Comparison of ENCODE assay signal across 8 cellular contexts in genomic region chr12:14403293-14403692, GRCh38. TPM values are rescaled to one million over a fixed set of nuclear protein-coding genes. Genes with fewer than 3 reads are reported as not detected.
A peak's percentile ranks its signal among the peaks of the same experiment; 100 is the strongest.
DNase-seq lines count a peak whose midpoint lies in the region; ATAC-seq and TF ChIP-seq lines count a peak whose summit lies in the region.

No MANE protein-coding gene starts in this region.

- in situ Hi-C loops in brain microvascular endothelial cell (cut with HindIII; ENCODE audit: low pct_ligation_motif_present, low sequenced_read_pairs): no loop called here

- H3K9me3 Mint-ChIP-seq in neural progenitor cell: peaks cover 50% of the 10 kb centered on the region

- no peak for TF ChIP-seq CTCF in GM12865 (IDR thresholded peaks at IDR 0.05; ENCODE audit: insufficient read depth, low read depth, low read length, missing control alignments)
- no peak for TF ChIP-seq CTCF in brain microvascular endothelial cell (IDR thresholded peaks at IDR 0.05; ENCODE audit: low read depth, low read length, missing control alignments)
- no peak for TF ChIP-seq CTCF in neural progenitor cell (IDR thresholded peaks at IDR 0.05)
- TF ChIP-seq CTCF in GM20000 (IDR thresholded peaks at IDR 0.05; ENCODE audit: extremely low read depth, missing control alignments): no peak

- no peaks in the 10 kb centered on the region for H3K27me3 ChIP-seq in brain microvascular endothelial cell (replicated peaks)
- H3K27me3 ChIP-seq in neural progenitor cell: no peaks in the 10 kb centered on the region

- H4K20me1 ChIP-seq in neural progenitor cell (ENCODE audit: low read depth): peaks cover 24% of the 10 kb centered on the region

- H3K4me3 ChIP-seq in GM12865 (ENCODE audit: low read depth, low read length) (peak overlapping the region; percentile 37; the same call in 1 of the 2 replicates), brain microvascular endothelial cell (ENCODE audit: low read depth, low read length) (no peak overlapping the region), neural progenitor cell (no peak overlapping the region)

- peak; percentile 23 for ATAC-seq in HG03432 (IDR thresholded peaks at IDR 0.05; ENCODE audit: unreplicated experiment)
- no peak for ATAC-seq in GM18519 (IDR thresholded peaks at IDR 0.05; ENCODE audit: low FRiP score, unreplicated experiment)

- H3K9me3 ChIP-seq in neural progenitor cell (ENCODE audit: low read depth): peaks cover 11% of the 10 kb centered on the region

- H3K4me3 Mint-ChIP-seq in neural progenitor cell: peak overlapping the region; percentile 74

- H3K9ac ChIP-seq in neural progenitor cell: no peak overlapping the region

- H3K79me2 ChIP-seq in neural progenitor cell (ENCODE audit: low read depth): peaks cover 100% of the 10 kb centered on the region

- H3K4me2 ChIP-seq in neural progenitor cell: peak overlapping the region; percentile 37

- peaks cover under 1% of the 10 kb centered on the region for H3F3A ChIP-seq in neural progenitor cell (ENCODE audit: low read depth)

- H3K4me1 ChIP-seq in neural progenitor cell: peaks cover 21% of the 10 kb centered on the region

- H3K36me3 ChIP-seq in brain microvascular endothelial cell (replicated peaks) (no peaks in the 10 kb centered on the region), neural progenitor cell (peaks cover 18% of the 10 kb centered on the region)

- H3K4me1 Mint-ChIP-seq in neural progenitor cell: peaks cover 27% of the 10 kb centered on the region

- peaks cover 40% of the 10 kb centered on the region for H3K36me3 Mint-ChIP-seq in neural progenitor cell

- H3K27ac ChIP-seq in brain microvascular endothelial cell (peak overlapping the region; percentile 48), neural progenitor cell (no peak overlapping the region)

- H3K27me3 Mint-ChIP-seq in neural progenitor cell (ENCODE audit: insufficient read depth, low read depth): peaks cover 3% of the 10 kb centered on the region

- DNase-seq in GM12865 (ENCODE audit: low read depth): no peak
- DNase-seq in brain microvascular endothelial cell: no peak
- DNase-seq in neural progenitor cell (ENCODE audit: low spot score): no peak
- DNase-seq in stimulated activated naive CD4-positive, alpha-beta T cell treated with Interleukin-2 at 50 U/mL for 16 hours (lab: John Stamatoyannopoulos, UW): no peak
- DNase-seq in hippocampal formation (lab: John Stamatoyannopoulos, UW): no peak
- DNase-seq in GM20000 (ENCODE audit: low spot score): no peak

- H2AFZ ChIP-seq in neural progenitor cell (replicated peaks): no peak overlapping the region

- peak overlapping the region; percentile 89 for H3K27ac Mint-ChIP-seq in neural progenitor cell

RNA-seq across cellular contexts. Expression of gene ATF7IP, which starts 37.8 kb away (rescaled TPM):
- 130 and 187 TPM in 2 replicates for total RNA-seq in neural progenitor cell (ENCODE audit: low replicate concordance)
